In genomic region chr4:182825003-182825402, GRCh38 we compare ENCODE assay signal across 1 cellular context.
TF ChIP-seq lines count a peak whose summit lies in the region.

No MANE protein-coding gene starts in this region.

TF ChIP-seq in H1, 55 proteins besides CTCF, POLR2A, EP300 and RAD21 (continued from another document):
- TF ChIP-seq, protein P1, sequence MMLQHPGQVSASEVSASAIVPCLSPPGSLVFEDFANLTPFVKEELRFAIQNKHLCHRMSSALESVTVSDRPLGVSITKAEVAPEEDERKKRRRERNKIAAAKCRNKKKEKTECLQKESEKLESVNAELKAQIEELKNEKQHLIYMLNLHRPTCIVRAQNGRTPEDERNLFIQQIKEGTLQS (IDR thresholded peaks at IDR 0.05; ENCODE audit: insufficient read depth, low read depth, low read length), result no peak
- no peak for TF ChIP-seq HDAC2 (IDR thresholded peaks at IDR 0.05; ENCODE audit: borderline replicate concordance in 1 of 2, low read depth in 2 of 2, low read length in 2 of 2)
- no peak for TF ChIP-seq CHD1 (IDR thresholded peaks at IDR 0.05; ENCODE audit: low read depth, low read length)
- TF ChIP-seq POLR2AphosphoS5 (IDR thresholded peaks at IDR 0.05; ENCODE audit: low read depth, low read length), result no peak
- TF ChIP-seq BRCA1 (IDR thresholded peaks at IDR 0.05; ENCODE audit: low read depth, low read length), result no peak
- no peak for TF ChIP-seq SIN3A (conservative IDR thresholded peaks at IDR 0.05 in 1 of 2, IDR thresholded peaks at IDR 0.05 in 1 of 2; ENCODE audit: low read depth in 1 of 2, low read length in 2 of 2)
- no peak for TF ChIP-seq RNF2 (IDR thresholded peaks at IDR 0.05; ENCODE audit: borderline replicate concordance, low read depth, low read length, missing control alignments, poor library complexity, severe bottlenecking)
- TF ChIP-seq KDM5A (IDR thresholded peaks at IDR 0.05; ENCODE audit: low read length), result no peak
- TF ChIP-seq GABPA (IDR thresholded peaks at IDR 0.05; ENCODE audit: borderline replicate concordance, insufficient read depth, low read length), result no peak
